In the genomic region with DNA sequence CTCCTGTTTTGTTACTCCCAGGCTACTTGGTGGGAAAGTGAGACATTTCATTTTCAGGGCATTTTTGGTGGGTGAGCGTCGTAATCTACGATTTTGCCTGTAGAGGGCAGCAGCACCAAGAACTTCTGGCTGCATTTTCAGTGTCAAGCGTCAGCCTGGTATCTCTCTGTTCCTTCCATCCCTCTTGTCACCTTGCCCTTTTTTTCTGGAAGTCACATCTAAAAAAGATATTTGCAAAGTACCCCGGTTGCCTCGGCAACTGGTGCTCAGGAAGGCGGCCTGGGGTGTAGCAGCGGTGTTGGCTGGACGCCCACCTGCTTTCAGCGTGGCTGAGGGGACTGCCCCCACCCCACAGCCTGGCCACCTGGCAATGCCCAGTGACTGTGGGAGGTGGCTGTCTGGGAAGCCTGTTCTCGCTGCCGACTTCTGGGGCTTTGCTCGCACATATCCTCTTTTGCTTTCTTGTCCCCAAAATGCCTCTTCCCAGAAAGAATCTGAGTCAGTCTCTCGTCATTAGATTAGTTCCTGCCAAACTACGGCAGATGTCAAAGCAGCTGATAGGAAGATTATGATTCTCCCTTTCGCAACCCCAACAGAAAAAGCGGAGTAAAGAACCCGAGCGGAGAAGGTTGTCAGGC, we compare ENCODE assay signal across 8 cellular contexts.
DNase-seq lines count a peak whose midpoint lies in the region; ATAC-seq and FAIRE-seq lines count a peak whose summit lies in the region.

No MANE protein-coding gene starts in this region.

- intact Hi-C loops in Right ventricle myocardium superior (cut with DNase I) = no loop called here
- intact Hi-C loops in posterior vena cava (cut with DNase I) = loop anchor here in 1 of 2 donors (5.0 kb wide), 1 partner anchor 149 kb away; no protein-coding TSS in a partner anchor

- FAIRE-seq in RCC 7860 (lab: Jason Lieb, UNC) = no peak

- H3K27me3 Mint-ChIP-seq in activated naive CD8-positive, alpha-beta T cell treated with anti-CD3 and anti-CD28 coated beads, Interleukin-2, amount 10 ng/mL, durations not matched to agents 7 days and 5 days = peaks cover 4% of the 10 kb centered on the region

- no peak overlapping the region for H3K27ac Mint-ChIP-seq in activated naive CD8-positive, alpha-beta T cell treated with anti-CD3 and anti-CD28 coated beads, Interleukin-2, amount 10 ng/mL, durations not matched to agents 7 days and 5 days

- DNase-seq in DMS79 (lab: John Stamatoyannopoulos, UW) = peak; percentile 58
- peak; percentile 21 for DNase-seq in KG1 (lab: John Stamatoyannopoulos, UW)
- peak; percentile 7 for DNase-seq in RCC 7860 (ENCODE audit: low spot score)
- DNase-seq in activated naive CD8-positive, alpha-beta T cell treated with anti-CD3 and anti-CD28 coated beads, Interleukin-2, amount 10 ng/mL, durations not matched to agents 7 days and 5 days = peak; percentile 47
- DNase-seq in Right ventricle myocardium superior = peak; percentile 90
- peak; percentile 94 for DNase-seq in posterior vena cava (ENCODE audit: low spot score)

- no peaks in the 10 kb centered on the region for H3K36me3 Mint-ChIP-seq in activated naive CD8-positive, alpha-beta T cell treated with anti-CD3 and anti-CD28 coated beads, Interleukin-2, amount 10 ng/mL, durations not matched to agents 7 days and 5 days

- ATAC-seq in GM21619 (IDR thresholded peaks at IDR 0.05; ENCODE audit: unreplicated experiment) (peak; percentile 81), Right ventricle myocardium superior (ENCODE audit: poor library complexity) (peak; percentile 91), HG02970 (IDR thresholded peaks at IDR 0.05; ENCODE audit: low FRiP score, unreplicated experiment) (no peak)
- peak; percentile 66 for ATAC-seq in activated naive CD8-positive, alpha-beta T cell treated with anti-CD3 and anti-CD28 coated beads, Interleukin-2, amount 10 ng/mL, durations not matched to agents 7 days and 5 days (ENCODE audit: low read depth)

- H3K4me3 Mint-ChIP-seq in activated naive CD8-positive, alpha-beta T cell treated with anti-CD3 and anti-CD28 coated beads, Interleukin-2, amount 10 ng/mL, durations not matched to agents 7 days and 5 days = no peak overlapping the region

- H3K9me3 Mint-ChIP-seq in activated naive CD8-positive, alpha-beta T cell treated with anti-CD3 and anti-CD28 coated beads, Interleukin-2, amount 10 ng/mL, durations not matched to agents 7 days and 5 days = no peaks in the 10 kb centered on the region

- peaks cover 2% of the 10 kb centered on the region for H3K4me1 Mint-ChIP-seq in activated naive CD8-positive, alpha-beta T cell treated with anti-CD3 and anti-CD28 coated beads, Interleukin-2, amount 10 ng/mL, durations not matched to agents 7 days and 5 days

- POLR2A ChIA-PET in activated naive CD8-positive, alpha-beta T cell treated with anti-CD3 and anti-CD28 coated beads, Interleukin-2, amount 10 ng/mL, durations not matched to agents 7 days and 5 days (lab: Charles Lee) = no interaction called here

Comparison
In these comparisons a context has a peak if more than half of its experiments do, and no peak if none do; other contexts are left out.
1. DNase-seq: peak in every context shown above with its lines; median percentile 94 in posterior vena cava; 90 in Right ventricle myocardium superior; 58 in DMS79; 47 in activated naive CD8-positive, alpha-beta T cell treated with anti-CD3 and anti-CD28 coated beads, Interleukin-2, amount 10 ng/mL, durations not matched to agents 7 days and 5 days; 21 in KG1; 7 in RCC 7860.